8 cellular contexts compared by ENCODE assay signal in genomic region chr19:6828698-6829633, GRCh38. TPM values are rescaled to one million over a fixed set of nuclear protein-coding genes. Genes with fewer than 3 reads are reported as not detected.
DNase-seq lines count a peak whose midpoint lies in the region; ATAC-seq and TF ChIP-seq lines count a peak whose summit lies in the region.

No MANE protein-coding gene starts in this region.

- DNase-seq in Calu3 (peak; percentile 29), activated T-cell treated with anti-CD3 and anti-CD28 coated beads for 48 hours (ENCODE audit: low read depth) (peak; percentile 54), G401 (ENCODE audit: low spot score) (no peak), coronary artery (ENCODE audit: low spot score) (no peak)
- peak; percentile 55 for DNase-seq in Jurkat, Clone E6-1 (ENCODE audit: low read depth, low spot score)
- DNase-seq in natural killer cell treated with Interleukin-12 subunit alpha and Interleukin-12 subunit beta and Interleukin-15 and Interleukin-18, amount 100 ng/mL, for 72 hours (ENCODE audit: low spot score): no peak

- intact Hi-C loops in Calu3 (cut with micrococcal nuclease; ENCODE audit: unreplicated experiment): no loop called here

- no peak overlapping the region for H3K27ac ChIP-seq in coronary artery

- no TSS peak for BruUV-seq in Calu3 (replicated peaks; lab: Mats Ljungman, UMichigan)

- no peak for TF ChIP-seq CTCF in Calu3 (IDR thresholded peaks at IDR 0.05; ENCODE audit: unreplicated experiment)
- TF ChIP-seq CTCF in coronary artery (IDR thresholded peaks at IDR 0.05): no peak

- peaks cover 8% of the 10 kb centered on the region for H3K36me3 Mint-ChIP-seq in Calu3 (ENCODE audit: insufficient read depth, unreplicated experiment)
- peaks cover 33% of the 10 kb centered on the region for H3K36me3 Mint-ChIP-seq in natural killer cell treated with Interleukin-12 subunit alpha and Interleukin-12 subunit beta and Interleukin-15 and Interleukin-18, amount 100 ng/mL, for 72 hours

- no peak overlapping the region for H3K27ac Mint-ChIP-seq in Calu3 (ENCODE audit: unreplicated experiment)
- H3K27ac Mint-ChIP-seq in natural killer cell treated with Interleukin-12 subunit alpha and Interleukin-12 subunit beta and Interleukin-15 and Interleukin-18, amount 100 ng/mL, for 72 hours: peak overlapping the region; percentile 62 to 78

- peaks cover 8% of the 10 kb centered on the region for H3K4me1 Mint-ChIP-seq in Calu3 (ENCODE audit: low read depth, unreplicated experiment)
- peaks cover 5 to 32% of the 10 kb centered on the region in 2 donors for H3K4me1 Mint-ChIP-seq in natural killer cell treated with Interleukin-12 subunit alpha and Interleukin-12 subunit beta and Interleukin-15 and Interleukin-18, amount 100 ng/mL, for 72 hours (ENCODE audit: low read depth in 2 of 2)

- H3K9me3 Mint-ChIP-seq in Calu3 (ENCODE audit: low read depth, unreplicated experiment): no peaks in the 10 kb centered on the region
- H3K9me3 Mint-ChIP-seq in natural killer cell treated with Interleukin-12 subunit alpha and Interleukin-12 subunit beta and Interleukin-15 and Interleukin-18, amount 100 ng/mL, for 72 hours: no peaks in the 10 kb centered on the region

- in situ Hi-C loops in G401 (cut with HindIII; ENCODE audit: low sequenced_read_pairs): no loop called here

- no peak overlapping the region for H3K4me3 Mint-ChIP-seq in Calu3 (ENCODE audit: low read depth, unreplicated experiment)
- H3K4me3 Mint-ChIP-seq in natural killer cell treated with Interleukin-12 subunit alpha and Interleukin-12 subunit beta and Interleukin-15 and Interleukin-18, amount 100 ng/mL, for 72 hours: no peak overlapping the region

- H3K4me3 ChIP-seq in Jurkat, Clone E6-1 (ENCODE audit: low read length): no peak overlapping the region
- H3K4me3 ChIP-seq in coronary artery: no peak overlapping the region

- CTCF ChIA-PET in Calu3 (lab: Charles Lee): no interaction called here

- peaks cover 29% of the 10 kb centered on the region for H3K27me3 Mint-ChIP-seq in Calu3 (ENCODE audit: unreplicated experiment)
- no peaks in the 10 kb centered on the region for H3K27me3 Mint-ChIP-seq in natural killer cell treated with Interleukin-12 subunit alpha and Interleukin-12 subunit beta and Interleukin-15 and Interleukin-18, amount 100 ng/mL, for 72 hours

- ATAC-seq in natural killer cell treated with Interleukin-12 subunit alpha and Interleukin-12 subunit beta and Interleukin-15 and Interleukin-18, amount 100 ng/mL, for 72 hours: peak; percentile 75 to 83
- ATAC-seq in GM19455 (IDR thresholded peaks at IDR 0.05; ENCODE audit: unreplicated experiment) (no peak), HG03108 (IDR thresholded peaks at IDR 0.05; ENCODE audit: unreplicated experiment) (no peak)

RNA-seq across cellular contexts. Expression of gene VAV1, which starts 56.5 kb away (rescaled TPM):
- total RNA-seq in Calu3 (2022): 0.28 and 0.37 TPM in 2 replicates
- polyA plus RNA-seq in Jurkat, Clone E6-1 (2012; ENCODE audit: insufficient read depth, insufficient read length): 91.5 TPM
- total RNA-seq in natural killer cell treated with Interleukin-12 subunit alpha and Interleukin-12 subunit beta and Interleukin-15 and Interleukin-18, amount 100 ng/mL, for 72 hours: 100 to 1,000 TPM; 166 to 167 TPM
- not detected in 2 replicates for total RNA-seq in G401 (2014; rRNA removed; shearing (Covaris generic))

RNA-seq across cellular contexts. Expression of gene ADGRE1, which starts 58.4 kb away (rescaled TPM):
- total RNA-seq in Calu3 (2022): not detected in 2 replicates
- not detected for polyA plus RNA-seq in Jurkat, Clone E6-1 (2012; ENCODE audit: insufficient read depth, insufficient read length)
- total RNA-seq in natural killer cell treated with Interleukin-12 subunit alpha and Interleukin-12 subunit beta and Interleukin-15 and Interleukin-18, amount 100 ng/mL, for 72 hours: 1 to 10 TPM in 1 of 2 donors, under 1 TPM in 1; 1.00 to 2.0 TPM
- total RNA-seq in G401 (2014; rRNA removed; shearing (Covaris generic)): not detected in 2 replicates

Comparison
In these comparisons a context has a peak if more than half of its experiments do, and no peak if none do; other contexts are left out.
1. DNase-seq: peak in Calu3 (single experiment), Jurkat, Clone E6-1 (single experiment) and activated T-cell treated with anti-CD3 and anti-CD28 coated beads for 48 hours (single experiment); none in natural killer cell treated with Interleukin-12 subunit alpha and Interleukin-12 subunit beta and Interleukin-15 and Interleukin-18, amount 100 ng/mL, for 72 hours (single experiment), G401 (single experiment) and coronary artery (single experiment).
2. ATAC-seq: peak in natural killer cell treated with Interleukin-12 subunit alpha and Interleukin-12 subunit beta and Interleukin-15 and Interleukin-18, amount 100 ng/mL, for 72 hours (2 of 2); none in GM19455 (single experiment) and HG03108 (single experiment).
3. RNA of gene VAV1, which starts 56.5 kb away (total RNA-seq): 166 to 167 TPM in natural killer cell treated with Interleukin-12 subunit alpha and Interleukin-12 subunit beta and Interleukin-15 and Interleukin-18, amount 100 ng/mL, for 72 hours; 0.28 to 0.37 TPM in Calu3 and not detected in G401; every median in the first group is over 100 times any median in the second.